In genomic region chr3:9149566-9149965, GRCh38 we compare ENCODE assay signal across 19 cellular contexts.
A peak's percentile ranks its signal among the peaks of the same experiment; 100 is the strongest.
DNase-seq lines count a peak whose midpoint lies in the region; ATAC-seq and TF ChIP-seq lines count a peak whose summit lies in the region.
"Had no signal": no experiment of that assay in that cellular context is flagged by ENCODE, and none has a peak within 500 bp of the region (broad histone marks: within the 10 kb centered on the region; RNA-seq: fewer than 3 reads in every experiment).

No MANE protein-coding gene starts in this region.

- H3K4me3 ChIP-seq in LNCaP clone FGC (ENCODE audit: low read depth, low read length) (no peak overlapping the region), epithelial cell of esophagus (ENCODE audit: low read length) (no peak overlapping the region), trophoblast cell (ENCODE audit: low read depth, low read length) (no peak overlapping the region)
- H3K4me3 ChIP-seq: GM23338, PC-9 had no signal

- intact Hi-C loops in Calu3 (cut with micrococcal nuclease; ENCODE audit: unreplicated experiment), result no loop called here

- H3K79me2 ChIP-seq in trophoblast cell (ENCODE audit: control insufficient read depth, insufficient read depth, low read length, poor library complexity), result no peaks in the 10 kb centered on the region

- H3K14ac ChIP-seq in trophoblast cell (ENCODE audit: low read length), result no peak overlapping the region

- TF ChIP-seq CTCF in Calu3 (IDR thresholded peaks at IDR 0.05; ENCODE audit: unreplicated experiment) (no peak), LNCaP clone FGC (IDR thresholded peaks at IDR 0.05; ENCODE audit: control insufficient read depth, extremely low read depth, insufficient read depth) (0 out of 2 replicates have a peak, but pooled peaks have one; percentile 10), epithelial cell of esophagus (IDR thresholded peaks at IDR 0.05; ENCODE audit: insufficient read depth, low read depth, low read length, missing control alignments) (no peak)

- no peaks in the 10 kb centered on the region for H3K27me3 ChIP-seq in trophoblast cell (ENCODE audit: insufficient read depth, low read length)

- H2BK120ac ChIP-seq in trophoblast cell (ENCODE audit: insufficient read depth, low read length, poor library complexity), result no peak overlapping the region

- H3K36me3 Mint-ChIP-seq in Calu3 (ENCODE audit: insufficient read depth, unreplicated experiment), result no peaks in the 10 kb centered on the region
- peaks cover 25 to 26% of the 10 kb centered on the region in 2 donors for H3K36me3 Mint-ChIP-seq in activated naive CD4-positive, alpha-beta T cell treated with anti-CD3 and anti-CD28 coated beads, Interleukin-2, amount 50 U/mL, for 72 hours

- no peak overlapping the region for H4K8ac ChIP-seq in trophoblast cell (ENCODE audit: low read depth, low read length)

- no peak overlapping the region for H2BK5ac ChIP-seq in trophoblast cell (ENCODE audit: low read depth, low read length, poor library complexity)

- peak overlapping the region; percentile 3 for H3K4me3 Mint-ChIP-seq in Calu3 (ENCODE audit: low read depth, unreplicated experiment)
- H3K4me3 Mint-ChIP-seq: CD4-positive, alpha-beta T cell; GM23338; HFFc6 had no signal

- no peak overlapping the region for H4K91ac ChIP-seq in trophoblast cell (ENCODE audit: low read depth, low read length)

- H2BK12ac ChIP-seq in trophoblast cell (ENCODE audit: low read length), result no peak overlapping the region

- DNase-seq in Calu3 (peak; percentile 52), LNCaP clone FGC (ENCODE audit: low read depth) (peak; percentile 95), epithelial cell of esophagus (ENCODE audit: low read depth) (peak; percentile 75), trophoblast cell (peak; percentile 20 to 67)
- DNase-seq in activated naive CD4-positive, alpha-beta T cell treated with anti-CD3 and anti-CD28 coated beads, Interleukin-2, amount 50 U/mL, for 72 hours (ENCODE audit: low spot score in 2 of 2), result no peak
- DNase-seq in activated naive CD4-positive, alpha-beta T cell treated with anti-CD3 and anti-CD28 coated beads, Interleukin-2, amount 50 U/mL, for 16 hours, result no peak
- DNase-seq: AML-193; CD4-positive, alpha-beta T cell; DMS79 treated with DMSO at 0.1 percent for 48 hours; HFFc6; NCI-H1105 treated with DMSO at 0.1 percent for 48 hours; NCI-H187; NCI-H446 treated with DMSO at 0.1 percent for 48 hours; NCI-H748 treated with DMSO at 0.1 percent for 48 hours; PC-9 had no signal

- no peak for ATAC-seq in activated naive CD4-positive, alpha-beta T cell treated with anti-CD3 and anti-CD28 coated beads, Interleukin-2, amount 50 U/mL, for 72 hours
- ATAC-seq in GM21529 (IDR thresholded peaks at IDR 0.05; ENCODE audit: unreplicated experiment), result no peak
- ATAC-seq: GM23338, Right ventricle myocardium inferior had no signal

- peak overlapping the region; percentile 85 for H3K27ac Mint-ChIP-seq in Calu3 (ENCODE audit: unreplicated experiment)
- no peak overlapping the region for H3K27ac Mint-ChIP-seq in activated naive CD4-positive, alpha-beta T cell treated with anti-CD3 and anti-CD28 coated beads, Interleukin-2, amount 50 U/mL, for 72 hours
- H3K27ac Mint-ChIP-seq: CD4-positive, alpha-beta T cell; GM23338; HFFc6 had no signal

- peaks cover 21% of the 10 kb centered on the region for H3K9me3 ChIP-seq in trophoblast cell (ENCODE audit: insufficient read depth, low read depth, low read length)

- no peaks in the 10 kb centered on the region for H3K36me3 ChIP-seq in trophoblast cell (ENCODE audit: control insufficient read depth in 1 of 2, insufficient read depth in 2 of 2, low read length in 2 of 2)

- peaks cover 14% of the 10 kb centered on the region for H3K4me1 Mint-ChIP-seq in Calu3 (ENCODE audit: low read depth, unreplicated experiment)

- H2AK5ac ChIP-seq in trophoblast cell (ENCODE audit: low read length), result no peak overlapping the region

- H3K79me1 ChIP-seq in trophoblast cell (ENCODE audit: low read length), result no peaks in the 10 kb centered on the region

- no peak overlapping the region for H3K9ac ChIP-seq in trophoblast cell (ENCODE audit: low read length)
- H3K9ac ChIP-seq: KMS-11 had no signal

- H3K27ac ChIP-seq in trophoblast cell (ENCODE audit: low read depth, low read length), result no peak overlapping the region
- H3K27ac ChIP-seq: KMS-11, PC-9 had no signal

- no peak overlapping the region for H3K23ac ChIP-seq in trophoblast cell (ENCODE audit: low read length)

- H4K12ac ChIP-seq in trophoblast cell (ENCODE audit: low read depth, low read length), result no peak overlapping the region

- no peak overlapping the region for H3K18ac ChIP-seq in trophoblast cell (ENCODE audit: low read length)

- H3K4ac ChIP-seq in trophoblast cell (ENCODE audit: low read depth, low read length), result no peak overlapping the region

- CTCF ChIA-PET in Calu3 (lab: Charles Lee), result no interaction called here

- no peaks in the 10 kb centered on the region for H3K4me1 ChIP-seq in trophoblast cell (ENCODE audit: control insufficient read depth in 1 of 2, insufficient read depth in 2 of 2, low read length in 2 of 2)

- H2AFZ ChIP-seq in trophoblast cell (ENCODE audit: insufficient read depth, low read length, poor library complexity), result no peak overlapping the region
- H2AFZ ChIP-seq: GM23338, PC-9 had no signal

- H3K9me3 Mint-ChIP-seq in Calu3 (ENCODE audit: low read depth, unreplicated experiment), result peaks cover 16% of the 10 kb centered on the region
- H3K9me3 Mint-ChIP-seq in activated naive CD4-positive, alpha-beta T cell treated with anti-CD3 and anti-CD28 coated beads, Interleukin-2, amount 50 U/mL, for 72 hours, result peaks cover 14 to 30% of the 10 kb centered on the region in 2 donors
- H3K9me3 Mint-ChIP-seq: HFFc6 had no signal

- H3K27me3 Mint-ChIP-seq in Calu3 (ENCODE audit: unreplicated experiment), result no peaks in the 10 kb centered on the region
- H3K27me3 Mint-ChIP-seq: CD4-positive, alpha-beta T cell had no signal

- no peak overlapping the region for H3K4me2 ChIP-seq in trophoblast cell (ENCODE audit: low read length)
- H3K4me2 ChIP-seq: GM23338, KMS-11, PC-9 had no signal

- WGBS in trophoblast cell (ENCODE audit: extremely low coverage, insufficient coverage, insufficient read length), result no CpG with 5 or more reads among the region's 5 CpGs

- no TSS peak for BruUV-seq in Calu3 (replicated peaks; lab: Mats Ljungman, UMichigan)

Comparison
In these comparisons a context has a peak if more than half of its experiments do, and no peak if none do; other contexts are left out.
1. DNase-seq: peak in Calu3 (single experiment), LNCaP clone FGC (single experiment), epithelial cell of esophagus (single experiment) and trophoblast cell (2 of 2); none in activated naive CD4-positive, alpha-beta T cell treated with anti-CD3 and anti-CD28 coated beads, Interleukin-2, amount 50 U/mL, for 72 hours (0 of 2) and activated naive CD4-positive, alpha-beta T cell treated with anti-CD3 and anti-CD28 coated beads, Interleukin-2, amount 50 U/mL, for 16 hours (single experiment).